In the genomic region with DNA sequence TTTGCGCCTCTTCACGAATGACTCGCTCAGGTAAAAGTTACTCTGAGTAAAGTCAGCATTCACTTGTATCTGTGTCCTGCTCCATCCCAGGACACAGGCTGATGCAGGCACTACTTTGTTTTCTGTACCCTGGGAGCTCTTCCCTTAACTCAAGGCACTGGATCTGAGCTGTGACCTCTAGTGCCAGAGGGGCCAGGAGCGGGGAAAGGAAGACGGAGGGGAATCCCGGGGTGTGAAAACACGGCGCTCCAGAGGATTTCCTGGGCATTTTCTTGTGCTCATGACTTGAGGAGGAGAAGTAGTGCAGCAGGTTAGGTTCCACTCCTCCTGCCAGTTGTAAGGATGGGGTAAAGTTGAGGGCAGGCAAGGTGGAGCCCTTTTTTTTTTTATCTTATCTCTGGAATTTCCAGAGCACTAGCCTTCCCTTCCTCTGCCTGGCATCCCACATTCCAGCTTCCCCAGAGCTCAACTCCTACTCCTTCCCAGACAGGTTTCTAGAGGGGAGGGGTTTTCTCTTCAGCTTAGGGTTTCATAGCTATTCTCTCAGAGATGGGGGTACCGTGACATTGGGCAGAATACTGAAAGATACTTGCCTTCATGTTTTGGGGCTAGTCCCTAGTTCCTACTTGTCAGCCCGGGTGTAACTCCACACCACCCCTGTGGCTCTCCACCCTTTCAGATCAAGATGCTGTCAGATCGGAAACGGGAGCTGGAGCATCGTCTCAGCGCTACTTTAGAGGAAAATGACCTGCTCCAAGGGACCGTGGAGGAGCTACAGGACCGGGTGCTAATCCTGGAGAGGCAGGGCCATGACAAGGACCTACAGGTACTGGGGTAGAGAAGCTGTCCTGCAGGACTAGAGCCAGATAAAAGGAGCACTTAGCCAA, we compare ENCODE assay signal across 21 cellular contexts. TPM values are rescaled to one million over a fixed set of nuclear protein-coding genes. Genes with fewer than 3 reads are reported as not detected.
DNase-seq lines count a peak whose midpoint lies in the region; TF ChIP-seq lines count a peak whose summit lies in the region.
"Had no signal": no experiment of that assay in that cellular context is flagged by ENCODE, and none has a peak within 500 bp of the region (broad histone marks: within the 10 kb centered on the region; RNA-seq: fewer than 3 reads in every experiment).

No MANE protein-coding gene starts in this region.

- no peak overlapping the region for H3K4me3 Mint-ChIP-seq in activated CD4-positive, alpha-beta T cell treated with anti-CD3 and anti-CD28 coated beads, Interleukin-2, amount 10 ng/mL, durations not matched to agents 24 days and 14 days
- peak overlapping the region; percentile 63 for H3K4me3 Mint-ChIP-seq in mesothelial cell of epicardium
- H3K4me3 Mint-ChIP-seq: activated CD4-positive, alpha-beta memory T cell treated with anti-CD3 and anti-CD28 coated beads for 36 hours; activated naive CD8-positive, alpha-beta T cell; immature natural killer cell had no signal

- H3K4me3 ChIP-seq in H7 (ENCODE audit: insufficient read depth, low read depth, low read length) (no peak overlapping the region), dorsolateral prefrontal cortex (no peak overlapping the region), tibial nerve (no peak overlapping the region)
- H3K4me3 ChIP-seq: colonic mucosa, lower lobe of right lung, testis had no signal

- TF ChIP-seq EP300 in tibial nerve (IDR thresholded peaks at IDR 0.05), result no peak

- no peaks in the 10 kb centered on the region for H3K27me3 ChIP-seq in H7 (ENCODE audit: control insufficient read depth, insufficient read depth, low read length)
- no peaks in the 10 kb centered on the region for H3K27me3 ChIP-seq in dorsolateral prefrontal cortex
- no peaks in the 10 kb centered on the region for H3K27me3 ChIP-seq in tibial nerve
- H3K27me3 ChIP-seq: BE2C, colonic mucosa, testis had no signal

- no peaks in the 10 kb centered on the region for H3K9me3 ChIP-seq in tibial nerve
- H3K9me3 ChIP-seq: BE2C, colonic mucosa, lower lobe of right lung, testis had no signal

- H3K27ac Mint-ChIP-seq in activated CD4-positive, alpha-beta T cell treated with anti-CD3 and anti-CD28 coated beads, Interleukin-2, amount 10 ng/mL, durations not matched to agents 24 days and 14 days, result peak overlapping the region; percentile 62
- H3K27ac Mint-ChIP-seq in mesothelial cell of epicardium, result peak overlapping the region; percentile 95
- H3K27ac Mint-ChIP-seq: activated CD4-positive, alpha-beta memory T cell treated with anti-CD3 and anti-CD28 coated beads for 36 hours; activated naive CD8-positive, alpha-beta T cell; immature natural killer cell had no signal

- intact Hi-C loops in activated CD4-positive, alpha-beta T cell treated with anti-CD3 and anti-CD28 coated beads, Interleukin-2, amount 10 ng/mL, durations not matched to agents 24 days and 14 days (cut with micrococcal nuclease), result no loop called here
- intact Hi-C loops in dorsolateral prefrontal cortex (cut with DNase I), result no loop called here

- no peaks in the 10 kb centered on the region for H3K4me1 ChIP-seq in tibial nerve
- H3K4me1 ChIP-seq: BE2C, colonic mucosa, lower lobe of right lung, testis had no signal

- TF ChIP-seq CTCF in dorsolateral prefrontal cortex (IDR thresholded peaks at IDR 0.05 in 54 of 56, conservative IDR thresholded peaks at IDR 0.05 in 2 of 56; ENCODE audit: low read depth in 1 of 56, partially characterized antibody in 56 of 56), result no peak
- no peak for TF ChIP-seq CTCF in mesothelial cell of epicardium (IDR thresholded peaks at IDR 0.05; ENCODE audit: unreplicated experiment)
- TF ChIP-seq CTCF in tibial nerve (IDR thresholded peaks at IDR 0.05), result no peak

- peaks cover 4% of the 10 kb centered on the region; the same call in 1 of the 2 replicates for H3K36me3 ChIP-seq in H7 (replicated peaks; ENCODE audit: control insufficient read depth, insufficient read depth, low read length)
- H3K36me3 ChIP-seq in tibial nerve, result no peaks in the 10 kb centered on the region
- H3K36me3 ChIP-seq: colonic mucosa, lower lobe of right lung had no signal

- H3K4me1 Mint-ChIP-seq in activated CD4-positive, alpha-beta T cell treated with anti-CD3 and anti-CD28 coated beads, Interleukin-2, amount 10 ng/mL, durations not matched to agents 24 days and 14 days, result peaks cover 23% of the 10 kb centered on the region
- H3K4me1 Mint-ChIP-seq in mesothelial cell of epicardium, result peaks cover 64% of the 10 kb centered on the region
- H3K4me1 Mint-ChIP-seq: immature natural killer cell had no signal

- no peaks in the 10 kb centered on the region for H3K27me3 Mint-ChIP-seq in activated CD4-positive, alpha-beta T cell treated with anti-CD3 and anti-CD28 coated beads, Interleukin-2, amount 10 ng/mL, durations not matched to agents 24 days and 14 days
- H3K27me3 Mint-ChIP-seq in mesothelial cell of epicardium (ENCODE audit: low read depth), result no peaks in the 10 kb centered on the region
- H3K27me3 Mint-ChIP-seq: activated CD4-positive, alpha-beta memory T cell treated with anti-CD3 and anti-CD28 coated beads for 36 hours; activated naive CD8-positive, alpha-beta T cell; brain had no signal

- H3K27ac ChIP-seq in dorsolateral prefrontal cortex (peak overlapping the region in 51 of 59 donors; percentile 11 to 87 (median 62)), tibial nerve (no peak overlapping the region)
- H3K27ac ChIP-seq: colonic mucosa, KMS-11, lower lobe of right lung, testis had no signal

- no peak for TF ChIP-seq POLR2A in tibial nerve (IDR thresholded peaks at IDR 0.05)

- no peaks in the 10 kb centered on the region for H3K9me3 Mint-ChIP-seq in activated CD4-positive, alpha-beta T cell treated with anti-CD3 and anti-CD28 coated beads, Interleukin-2, amount 10 ng/mL, durations not matched to agents 24 days and 14 days
- H3K9me3 Mint-ChIP-seq in mesothelial cell of epicardium, result no peaks in the 10 kb centered on the region
- H3K9me3 Mint-ChIP-seq: activated CD4-positive, alpha-beta memory T cell treated with anti-CD3 and anti-CD28 coated beads for 36 hours; brain; immature natural killer cell had no signal

- peaks cover 64% of the 10 kb centered on the region for H3K36me3 Mint-ChIP-seq in activated CD4-positive, alpha-beta T cell treated with anti-CD3 and anti-CD28 coated beads, Interleukin-2, amount 10 ng/mL, durations not matched to agents 24 days and 14 days (ENCODE audit: low read depth)
- H3K36me3 Mint-ChIP-seq in mesothelial cell of epicardium, result no peaks in the 10 kb centered on the region

- DNase-seq in activated CD4-positive, alpha-beta T cell treated with anti-CD3 and anti-CD28 coated beads, Interleukin-2, amount 10 ng/mL, durations not matched to agents 24 days and 14 days, result no peak
- no peak for DNase-seq in activated CD4-positive, alpha-beta T cell treated with anti-CD3 and anti-CD28 coated beads, Interleukin-2, amount 50 U/mL, for 4 hours
- DNase-seq in H7 (peak; percentile 54), dorsolateral prefrontal cortex (no peak), mesothelial cell of epicardium (ENCODE audit: low spot score in 2 of 2, unreplicated experiment in 2 of 2) (no peak), NCI-H69 (lab: John Stamatoyannopoulos, UW) (no peak), tibial nerve (ENCODE audit: low spot score in 2 of 2) (no peak), Ammon's horn (ENCODE audit: low spot score) (no peak)
- DNase-seq: activated CD4-positive, alpha-beta memory T cell treated with anti-CD3 and anti-CD28 coated beads for 36 hours; BE2C; colonic mucosa; immature natural killer cell; lower lobe of right lung; NCI-H1694 treated with DMSO at 0.1 percent for 48 hours; NCI-H82; stimulated activated CD4-positive, alpha-beta T cell treated with anti-CD3 and anti-CD28 coated beads, Interleukin-12 subunit alpha, Interleukin-12 subunit beta, amount 100 ng/mL, for 4 hours; stimulated activated CD8-positive, alpha-beta memory T cell treated with anti-CD3 and anti-CD28 coated beads, Interleukin-4, amount 100 ng/mL, for 48 hours; testis had no signal

- WGBS in tibial nerve, 2 donors, result 65 to 67% methylated on average over 16 of the region's 16 CpGs

RNA-seq across cellular contexts. Expression of a gene that starts 52.3 kb away (rescaled TPM):
- 82.0 and 83.3 TPM in 2 replicates for total RNA-seq in activated CD4-positive, alpha-beta T cell treated with anti-CD3 and anti-CD28 coated beads, Interleukin-2, amount 10 ng/mL, durations not matched to agents 24 days and 14 days
- 38.4 and 42.8 TPM in 2 replicates for total RNA-seq in H7 (2014; rRNA removed; shearing (Covaris generic))
- total RNA-seq in dorsolateral prefrontal cortex (10 to 100 TPM; 35.0 to 69.2 (median 52.4) TPM), mesothelial cell of epicardium (28.1 to 36.5 TPM (median 33.2 TPM) in 3 replicates), tibial nerve (10 to 100 TPM; 22.8 to 30.8 (median 26.2) TPM)

Comparison
In these comparisons a context has a peak if more than half of its experiments do, and no peak if none do; other contexts are left out.
1. H3K27ac ChIP-seq: peak in dorsolateral prefrontal cortex (51 of 59); none in tibial nerve (0 of 4).